In the genomic region with DNA sequence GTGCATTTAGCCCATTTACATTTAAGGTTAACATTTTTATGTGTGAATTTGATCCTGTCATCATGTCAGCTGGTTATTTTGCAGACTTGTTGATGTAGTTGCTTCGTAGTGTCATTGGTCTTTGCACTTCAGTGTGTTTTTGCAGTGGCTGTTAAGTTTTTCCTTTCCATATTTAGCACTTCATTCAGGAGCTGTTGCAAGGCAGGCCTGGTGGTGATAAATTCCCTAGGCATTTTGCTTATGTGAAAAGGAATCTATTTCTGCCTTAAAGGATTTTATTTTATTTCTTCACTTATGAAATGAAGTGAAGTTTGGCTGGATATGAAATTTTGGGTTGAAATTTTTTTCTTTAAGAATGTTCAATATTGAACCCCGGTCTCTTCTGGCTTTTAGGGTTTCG, we compare ENCODE assay signal across 1 cellular context.
TF ChIP-seq lines count a peak whose summit lies in the region.

No MANE protein-coding gene starts in this region.

TF ChIP-seq in GM23338, 12 proteins besides CTCF, POLR2A, EP300 and RAD21 (continued from another document):
- TF ChIP-seq, protein P1, sequence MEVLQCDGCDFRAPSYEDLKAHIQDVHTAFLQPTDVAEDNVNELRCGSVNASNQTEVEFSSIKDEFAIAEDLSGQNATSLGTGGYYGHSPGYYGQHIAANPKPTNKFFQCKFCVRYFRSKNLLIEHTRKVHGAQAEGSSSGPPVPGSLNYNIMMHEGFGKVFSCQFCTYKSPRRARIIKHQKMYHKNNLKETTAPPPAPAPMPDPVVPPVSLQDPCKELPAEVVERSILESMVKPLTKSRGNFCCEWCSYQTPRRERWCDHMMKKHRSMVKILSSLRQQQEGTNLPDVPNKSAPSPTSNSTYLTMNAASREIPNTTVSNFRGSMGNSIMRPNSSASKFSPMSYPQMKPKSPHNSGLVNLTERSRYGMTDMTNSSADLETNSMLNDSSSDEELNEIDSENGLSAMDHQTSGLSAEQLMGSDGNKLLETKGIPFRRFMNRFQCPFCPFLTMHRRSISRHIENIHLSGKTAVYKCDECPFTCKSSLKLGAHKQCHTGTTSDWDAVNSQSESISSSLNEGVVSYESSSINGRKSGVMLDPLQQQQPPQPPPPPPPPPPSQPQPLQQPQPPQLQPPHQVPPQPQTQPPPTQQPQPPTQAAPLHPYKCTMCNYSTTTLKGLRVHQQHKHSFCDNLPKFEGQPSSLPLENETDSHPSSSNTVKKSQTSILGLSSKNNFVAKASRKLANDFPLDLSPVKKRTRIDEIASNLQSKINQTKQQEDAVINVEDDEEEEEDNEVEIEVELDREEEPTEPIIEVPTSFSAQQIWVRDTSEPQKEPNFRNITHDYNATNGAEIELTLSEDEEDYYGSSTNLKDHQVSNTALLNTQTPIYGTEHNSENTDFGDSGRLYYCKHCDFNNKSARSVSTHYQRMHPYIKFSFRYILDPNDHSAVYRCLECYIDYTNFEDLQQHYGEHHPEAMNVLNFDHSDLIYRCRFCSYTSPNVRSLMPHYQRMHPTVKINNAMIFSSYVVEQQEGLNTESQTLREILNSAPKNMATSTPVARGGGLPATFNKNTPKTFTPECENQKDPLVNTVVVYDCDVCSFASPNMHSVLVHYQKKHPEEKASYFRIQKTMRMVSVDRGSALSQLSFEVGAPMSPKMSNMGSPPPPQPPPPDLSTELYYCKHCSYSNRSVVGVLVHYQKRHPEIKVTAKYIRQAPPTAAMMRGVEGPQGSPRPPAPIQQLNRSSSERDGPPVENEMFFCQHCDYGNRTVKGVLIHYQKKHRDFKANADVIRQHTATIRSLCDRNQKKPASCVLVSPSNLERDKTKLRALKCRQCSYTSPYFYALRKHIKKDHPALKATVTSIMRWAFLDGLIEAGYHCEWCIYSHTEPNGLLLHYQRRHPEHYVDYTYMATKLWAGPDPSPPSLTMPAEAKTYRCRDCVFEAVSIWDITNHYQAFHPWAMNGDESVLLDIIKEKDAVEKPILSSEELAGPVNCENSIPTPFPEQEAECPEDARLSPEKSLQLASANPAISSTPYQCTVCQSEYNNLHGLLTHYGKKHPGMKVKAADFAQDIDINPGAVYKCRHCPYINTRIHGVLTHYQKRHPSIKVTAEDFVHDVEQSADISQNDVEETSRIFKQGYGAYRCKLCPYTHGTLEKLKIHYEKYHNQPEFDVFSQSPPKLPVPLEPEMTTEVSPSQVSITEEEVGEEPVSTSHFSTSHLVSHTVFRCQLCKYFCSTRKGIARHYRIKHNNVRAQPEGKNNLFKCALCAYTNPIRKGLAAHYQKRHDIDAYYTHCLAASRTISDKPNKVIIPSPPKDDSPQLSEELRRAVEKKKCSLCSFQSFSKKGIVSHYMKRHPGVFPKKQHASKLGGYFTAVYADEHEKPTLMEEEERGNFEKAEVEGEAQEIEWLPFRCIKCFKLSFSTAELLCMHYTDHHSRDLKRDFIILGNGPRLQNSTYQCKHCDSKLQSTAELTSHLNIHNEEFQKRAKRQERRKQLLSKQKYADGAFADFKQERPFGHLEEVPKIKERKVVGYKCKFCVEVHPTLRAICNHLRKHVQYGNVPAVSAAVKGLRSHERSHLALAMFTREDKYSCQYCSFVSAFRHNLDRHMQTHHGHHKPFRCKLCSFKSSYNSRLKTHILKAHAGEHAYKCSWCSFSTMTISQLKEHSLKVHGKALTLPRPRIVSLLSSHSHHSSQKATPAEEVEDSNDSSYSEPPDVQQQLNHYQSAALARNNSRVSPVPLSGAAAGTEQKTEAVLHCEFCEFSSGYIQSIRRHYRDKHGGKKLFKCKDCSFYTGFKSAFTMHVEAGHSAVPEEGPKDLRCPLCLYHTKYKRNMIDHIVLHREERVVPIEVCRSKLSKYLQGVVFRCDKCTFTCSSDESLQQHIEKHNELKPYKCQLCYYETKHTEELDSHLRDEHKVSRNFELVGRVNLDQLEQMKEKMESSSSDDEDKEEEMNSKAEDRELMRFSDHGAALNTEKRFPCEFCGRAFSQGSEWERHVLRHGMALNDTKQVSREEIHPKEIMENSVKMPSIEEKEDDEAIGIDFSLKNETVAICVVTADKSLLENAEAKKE (CRISPR knock-in tag; IDR thresholded peaks at IDR 0.05), result no peak
- no peak for TF ChIP-seq EZH2 (IDR thresholded peaks at IDR 0.05; ENCODE audit: low read depth, unreplicated experiment)
- TF ChIP-seq JUNB (IDR thresholded peaks at IDR 0.05; ENCODE audit: unreplicated experiment), result no peak
- TF ChIP-seq, protein P2, sequence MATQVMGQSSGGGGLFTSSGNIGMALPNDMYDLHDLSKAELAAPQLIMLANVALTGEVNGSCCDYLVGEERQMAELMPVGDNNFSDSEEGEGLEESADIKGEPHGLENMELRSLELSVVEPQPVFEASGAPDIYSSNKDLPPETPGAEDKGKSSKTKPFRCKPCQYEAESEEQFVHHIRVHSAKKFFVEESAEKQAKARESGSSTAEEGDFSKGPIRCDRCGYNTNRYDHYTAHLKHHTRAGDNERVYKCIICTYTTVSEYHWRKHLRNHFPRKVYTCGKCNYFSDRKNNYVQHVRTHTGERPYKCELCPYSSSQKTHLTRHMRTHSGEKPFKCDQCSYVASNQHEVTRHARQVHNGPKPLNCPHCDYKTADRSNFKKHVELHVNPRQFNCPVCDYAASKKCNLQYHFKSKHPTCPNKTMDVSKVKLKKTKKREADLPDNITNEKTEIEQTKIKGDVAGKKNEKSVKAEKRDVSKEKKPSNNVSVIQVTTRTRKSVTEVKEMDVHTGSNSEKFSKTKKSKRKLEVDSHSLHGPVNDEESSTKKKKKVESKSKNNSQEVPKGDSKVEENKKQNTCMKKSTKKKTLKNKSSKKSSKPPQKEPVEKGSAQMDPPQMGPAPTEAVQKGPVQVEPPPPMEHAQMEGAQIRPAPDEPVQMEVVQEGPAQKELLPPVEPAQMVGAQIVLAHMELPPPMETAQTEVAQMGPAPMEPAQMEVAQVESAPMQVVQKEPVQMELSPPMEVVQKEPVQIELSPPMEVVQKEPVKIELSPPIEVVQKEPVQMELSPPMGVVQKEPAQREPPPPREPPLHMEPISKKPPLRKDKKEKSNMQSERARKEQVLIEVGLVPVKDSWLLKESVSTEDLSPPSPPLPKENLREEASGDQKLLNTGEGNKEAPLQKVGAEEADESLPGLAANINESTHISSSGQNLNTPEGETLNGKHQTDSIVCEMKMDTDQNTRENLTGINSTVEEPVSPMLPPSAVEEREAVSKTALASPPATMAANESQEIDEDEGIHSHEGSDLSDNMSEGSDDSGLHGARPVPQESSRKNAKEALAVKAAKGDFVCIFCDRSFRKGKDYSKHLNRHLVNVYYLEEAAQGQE (IDR thresholded peaks at IDR 0.05; ENCODE audit: unreplicated experiment), result no peak
- TF ChIP-seq ZNF114 (CRISPR knock-in tag; IDR thresholded peaks at IDR 0.05), result no peak
- TF ChIP-seq EZH2phosphoT487 (IDR thresholded peaks at IDR 0.05; ENCODE audit: unreplicated experiment), result no peak
- no peak for TF ChIP-seq CREB1 (CRISPR knock-in tag; IDR thresholded peaks at IDR 0.05; ENCODE audit: low read depth)
- TF ChIP-seq ZNF331 (CRISPR knock-in tag; IDR thresholded peaks at IDR 0.05; ENCODE audit: low read depth), result no peak
- no peak for TF ChIP-seq NANOG (IDR thresholded peaks at IDR 0.05; ENCODE audit: borderline replicate concordance)
